In genomic region chr1:35603468-35603867, GRCh38 we compare ENCODE assay signal across 16 cellular contexts. TPM values are rescaled to one million over a fixed set of nuclear protein-coding genes. Genes with fewer than 3 reads are reported as not detected.
"Had no signal": no experiment of that assay in that cellular context is flagged by ENCODE, and none has a peak within 500 bp of the region (broad histone marks: within the 10 kb centered on the region; RNA-seq: fewer than 3 reads in every experiment).

No MANE protein-coding gene starts in this region.

- H3K9me3 Mint-ChIP-seq: activated CD4-positive, alpha-beta memory T cell treated with anti-CD3 and anti-CD28 coated beads for 36 hours; stimulated activated naive CD8-positive, alpha-beta T cell treated with anti-CD3 and anti-CD28 coated beads, Interleukin-15, Interleukin-2, amounts not matched to agents 100 ng/mL and 50 ng/mL, for 24 hours; T-cell had no signal

- H3K4me1 ChIP-seq: psoas muscle, tibial artery had no signal

- H3K27ac ChIP-seq: psoas muscle, tibial artery had no signal

- H3K4me3 Mint-ChIP-seq: activated CD4-positive, alpha-beta memory T cell treated with anti-CD3 and anti-CD28 coated beads for 36 hours; activated naive CD8-positive, alpha-beta T cell; nephron progenitor cell; stimulated activated naive CD8-positive, alpha-beta T cell treated with anti-CD3 and anti-CD28 coated beads, Interleukin-15, Interleukin-2, amounts not matched to agents 100 ng/mL and 50 ng/mL, for 24 hours; T-cell had no signal

- H3K9me3 ChIP-seq: psoas muscle, tibial artery had no signal

- H3K27ac Mint-ChIP-seq: activated CD4-positive, alpha-beta memory T cell treated with anti-CD3 and anti-CD28 coated beads for 36 hours; activated naive CD8-positive, alpha-beta T cell; nephron progenitor cell; stimulated activated naive CD8-positive, alpha-beta T cell treated with anti-CD3 and anti-CD28 coated beads, Interleukin-15, Interleukin-2, amounts not matched to agents 100 ng/mL and 50 ng/mL, for 24 hours; T-cell had no signal

- ATAC-seq: left colon, psoas muscle, T-cell had no signal

- DNase-seq: activated CD4-positive, alpha-beta memory T cell treated with anti-CD3 and anti-CD28 coated beads for 36 hours; activated CD4-positive, alpha-beta T cell treated with anti-CD3 and anti-CD28 coated beads for 1 hour; activated gamma-delta T cell; activated T-cell treated with anti-CD3 and anti-CD28 coated beads, Interleukin-2, amount 50 U/mL, for 48 hours; left colon; nephron progenitor cell; psoas muscle; stimulated activated CD4-positive, alpha-beta T cell treated with anti-CD3 and anti-CD28 coated beads, Interleukin-12 subunit alpha, Interleukin-12 subunit beta, amount 100 ng/mL, for 4 hours; stimulated activated CD4-positive, alpha-beta T cell treated with anti-CD3 and anti-CD28 coated beads, Interleukin-2, amount 100 ng/mL, for 48 hours; T-cell; T1000; tibial artery had no signal

- H3K4me3 ChIP-seq: psoas muscle, tibial artery had no signal

- H3K27me3 Mint-ChIP-seq: activated CD4-positive, alpha-beta memory T cell treated with anti-CD3 and anti-CD28 coated beads for 36 hours; activated naive CD8-positive, alpha-beta T cell; stimulated activated naive CD8-positive, alpha-beta T cell treated with anti-CD3 and anti-CD28 coated beads, Interleukin-15, Interleukin-2, amounts not matched to agents 100 ng/mL and 50 ng/mL, for 24 hours; T-cell had no signal

- H3K27me3 ChIP-seq: tibial artery had no signal

RNA-seq across cellular contexts. Expression of gene TFAP2E, which starts 30.4 kb away (rescaled TPM):
- total RNA-seq: endothelial cell of umbilical vein, glomerular endothelial cell, psoas muscle had no signal
